Comparison of ENCODE assay signal across 8 cellular contexts in genomic region chr11:64331569-64332371, GRCh38. TPM values are rescaled to one million over a fixed set of nuclear protein-coding genes. Genes with fewer than 3 reads are reported as not detected.
DNase-seq lines count a peak whose midpoint lies in the region; ATAC-seq and TF ChIP-seq lines count a peak whose summit lies in the region.

No MANE protein-coding gene starts in this region.

- H2BK120ac ChIP-seq in neuronal stem cell (ENCODE audit: low read depth, low read length) = no peak overlapping the region

- H3K14ac ChIP-seq in neuronal stem cell (ENCODE audit: low read length) = peak overlapping the region; percentile 8

- TF ChIP-seq EP300 in esophagus muscularis mucosa (IDR thresholded peaks at IDR 0.05) = no peak
- no peak for TF ChIP-seq EP300 in upper lobe of left lung (IDR thresholded peaks at IDR 0.05)

- DNase-seq in GM04503 (ENCODE audit: low read depth) = peak; percentile 79
- DNase-seq in NOMO-1 (lab: John Stamatoyannopoulos, UW; ENCODE audit: unreplicated experiment in 2 of 2) = peak; percentile 82 to 87
- DNase-seq in activated CD8-positive, alpha-beta memory T cell treated with anti-CD3 and anti-CD28 coated beads for 24 hours = peak; percentile 89
- DNase-seq in esophagus muscularis mucosa (ENCODE audit: extremely low spot score) = no peak
- DNase-seq in neuronal stem cell (ENCODE audit: low spot score) = no peak
- DNase-seq in upper lobe of left lung = peak; percentile 81 to 97
- no peak for DNase-seq in putamen (ENCODE audit: low spot score)

- H3K23ac ChIP-seq in neuronal stem cell (ENCODE audit: low read depth, low read length, poor library complexity) = peak overlapping the region; percentile 93

- H3K9me3 ChIP-seq in esophagus muscularis mucosa (no peaks in the 10 kb centered on the region), neuronal stem cell (replicated peaks in 1 of 2; ENCODE audit: control insufficient read depth in 2 of 2, insufficient read depth in 1 of 2, low read depth in 1 of 2, low read length in 2 of 2) (no peaks in the 10 kb centered on the region), upper lobe of left lung (no peaks in the 10 kb centered on the region)

- no peak overlapping the region for H3K27ac ChIP-seq in esophagus muscularis mucosa (replicated peaks in 1 of 4)
- H3K27ac ChIP-seq in neuronal stem cell (replicated peaks; ENCODE audit: low read length) = no peak overlapping the region
- H3K27ac ChIP-seq in upper lobe of left lung = peak overlapping the region; percentile 54 to 73 (median 66)

- H3K4me1 ChIP-seq in esophagus muscularis mucosa (peaks cover 4 to 11% (median 9%) of the 10 kb centered on the region in 4 donors), neuronal stem cell (ENCODE audit: control insufficient read depth in 2 of 2, insufficient read depth in 1 of 2, low read depth in 1 of 2, low read length in 2 of 2) (peaks cover 0 to 2% of the 10 kb centered on the region in 2 donors), upper lobe of left lung (peaks cover 17 to 33% (median 21%) of the 10 kb centered on the region in 4 donors)

- H3K18ac ChIP-seq in neuronal stem cell (ENCODE audit: low read length) = peak overlapping the region; percentile 57

- TF ChIP-seq CTCF in esophagus muscularis mucosa (IDR thresholded peaks at IDR 0.05) (peak; percentile 13 to 34 (median 26)), upper lobe of left lung (IDR thresholded peaks at IDR 0.05) (peak; percentile 44 to 84 (median 75))

- peak overlapping the region; percentile 29 for H4K8ac ChIP-seq in neuronal stem cell (ENCODE audit: low read depth, low read length)

- intact Hi-C loops in esophagus muscularis mucosa (cut with DNase I) = no loop called here

- H2BK15ac ChIP-seq in neuronal stem cell (ENCODE audit: low read length) = no peak overlapping the region

- TF ChIP-seq POLR2A in esophagus muscularis mucosa (IDR thresholded peaks at IDR 0.05; ENCODE audit: low read depth) = no peak
- TF ChIP-seq POLR2A in upper lobe of left lung (IDR thresholded peaks at IDR 0.05) = no peak

- H3K79me1 ChIP-seq in neuronal stem cell (ENCODE audit: low read depth, low read length) = no peaks in the 10 kb centered on the region

- H3K4ac ChIP-seq in neuronal stem cell (ENCODE audit: low read length) = peak overlapping the region; percentile 53

- H2BK12ac ChIP-seq in neuronal stem cell (ENCODE audit: low read length) = peak overlapping the region; percentile 41

- H3K9ac ChIP-seq in neuronal stem cell (ENCODE audit: low read depth, low read length, poor library complexity) = peak overlapping the region; percentile 21

- H3K4me3 ChIP-seq in esophagus muscularis mucosa (no peak overlapping the region), neuronal stem cell (ENCODE audit: low read length in 2 of 2) (peak overlapping the region in 1 of 2 donors; percentile 7), upper lobe of left lung (no peak overlapping the region)

- peak overlapping the region; percentile 75 for H2BK5ac ChIP-seq in neuronal stem cell (ENCODE audit: low read length)

- H3K27me3 ChIP-seq in esophagus muscularis mucosa (no peaks in the 10 kb centered on the region), neuronal stem cell (ENCODE audit: control insufficient read depth in 3 of 3, insufficient read depth in 3 of 3, low read depth in 1 of 3, low read length in 3 of 3) (no peaks in the 10 kb centered on the region), upper lobe of left lung (no peaks in the 10 kb centered on the region)

- ATAC-seq in HG02642 (IDR thresholded peaks at IDR 0.05; ENCODE audit: poor library complexity, unreplicated experiment) (peak; percentile 48), upper lobe of left lung (ENCODE audit: low FRiP score in 2 of 2) (peak; percentile 89 to 90)

- WGBS in esophagus muscularis mucosa = 40% methylated on average over 11 of the region's 20 CpGs
- 100% methylated on average over 1 of the region's 20 CpGs; no CpG with 5 or more reads in 1 of the 2 donors for WGBS in neuronal stem cell (ENCODE audit: extremely low coverage in 2 of 2, insufficient read length in 2 of 2, insufficient replicate concordance in 1 of 2), 2 donors
- 19 to 25% methylated on average over 13 to 20 of the region's 20 CpGs for WGBS in upper lobe of left lung, 2 donors

- H3K4me2 ChIP-seq in neuronal stem cell (ENCODE audit: insufficient read depth, low read length, poor library complexity, severe bottlenecking) = no peak overlapping the region

- H4K91ac ChIP-seq in neuronal stem cell (ENCODE audit: low read depth, low read length, poor library complexity) = no peak overlapping the region

- H2AFZ ChIP-seq in neuronal stem cell (ENCODE audit: low read length) = no peak overlapping the region

- peak overlapping the region; percentile 75 for H2AK5ac ChIP-seq in neuronal stem cell (ENCODE audit: low read depth, low read length)

- H3K36me3 ChIP-seq in esophagus muscularis mucosa (no peaks in the 10 kb centered on the region), neuronal stem cell (replicated peaks in 1 of 2; ENCODE audit: control insufficient read depth in 2 of 2, insufficient read depth in 2 of 2, low read length in 2 of 2) (peaks cover 0 to 2% of the 10 kb centered on the region in 2 donors), upper lobe of left lung (no peaks in the 10 kb centered on the region)

RNA-seq across cellular contexts. Expression of gene CCDC88B, which starts 8.2 kb away (rescaled TPM):
- total RNA-seq in esophagus muscularis mucosa = 10 to 100 TPM in 1 of 4 donors, 1 to 10 TPM in 3; 7.0 to 12.5 (median 8.2) TPM
- polyA plus RNA-seq in neuronal stem cell (2013, experiment 1 of 2) = 4.0 TPM
- 4.5 TPM for polyA plus RNA-seq in neuronal stem cell (2013, experiment 2 of 2)
- 100 to 1,000 TPM in 1 of 6 donors, 10 to 100 TPM in 5; 12.6 to 138 (median 37.2) TPM for total RNA-seq in upper lobe of left lung

RNA-seq across cellular contexts. Expression of gene PRDX5, which starts 13.8 kb away (rescaled TPM):
- total RNA-seq in esophagus muscularis mucosa (100 to 1,000 TPM; 144 to 178 (median 155) TPM), upper lobe of left lung (100 to 1,000 TPM; 146 to 493 (median 309) TPM)
- polyA plus RNA-seq in neuronal stem cell (2013, experiment 1 of 2) = 142 TPM
- 136 TPM for polyA plus RNA-seq in neuronal stem cell (2013, experiment 2 of 2)

RNA-seq across cellular contexts. Expression of gene TRMT112, which starts 14.4 kb away (rescaled TPM):
- total RNA-seq in esophagus muscularis mucosa = 100 to 1,000 TPM; 202 to 281 (median 212) TPM
- polyA plus RNA-seq in neuronal stem cell (2013, experiment 1 of 2) = 529 TPM
- polyA plus RNA-seq in neuronal stem cell (2013, experiment 2 of 2) = 505 TPM
- 100 to 1,000 TPM; 110 to 215 (median 170) TPM for total RNA-seq in upper lobe of left lung

RNA-seq across cellular contexts. Expression of gene ESRRA, which starts 26.4 kb away (rescaled TPM):
- 10 to 100 TPM; 63.5 to 95.8 (median 76.1) TPM for total RNA-seq in esophagus muscularis mucosa
- polyA plus RNA-seq in neuronal stem cell (2013, experiment 1 of 2) = 5.3 TPM
- polyA plus RNA-seq in neuronal stem cell (2013, experiment 2 of 2) = 5.6 TPM
- 100 to 1,000 TPM in 1 of 6 donors, 10 to 100 TPM in 5; 42.7 to 109 (median 80.6) TPM for total RNA-seq in upper lobe of left lung

RNA-seq across cellular contexts. Expression of gene RPS6KA4, which starts 27.2 kb away (rescaled TPM):
- total RNA-seq in esophagus muscularis mucosa (10 to 100 TPM; 19.1 to 36.1 (median 26.0) TPM), upper lobe of left lung (10 to 100 TPM; 16.3 to 93.2 (median 46.7) TPM)
- 5.7 TPM for polyA plus RNA-seq in neuronal stem cell (2013, experiment 1 of 2)
- polyA plus RNA-seq in neuronal stem cell (2013, experiment 2 of 2) = 5.0 TPM

Comparison
In these comparisons a context has a peak if more than half of its experiments do, and no peak if none do; other contexts are left out.
1. DNase-seq: peak in GM04503 (single experiment), NOMO-1 (2 of 2), activated CD8-positive, alpha-beta memory T cell treated with anti-CD3 and anti-CD28 coated beads for 24 hours (single experiment) and upper lobe of left lung (2 of 2); none in esophagus muscularis mucosa (single experiment), neuronal stem cell (single experiment) and putamen (single experiment).
2. H3K27ac ChIP-seq: peak in upper lobe of left lung (4 of 4); none in esophagus muscularis mucosa (0 of 4) and neuronal stem cell (single experiment).